Comparison of ENCODE assay signal across 22 cellular contexts in genomic region chr2:26189751-26190150, GRCh38.
"Had no signal": no experiment of that assay in that cellular context is flagged by ENCODE, and none has a peak within 500 bp of the region (broad histone marks: within the 10 kb centered on the region; RNA-seq: fewer than 3 reads in every experiment).

No MANE protein-coding gene starts in this region.

- H3K4me3 ChIP-seq: breast epithelium, pancreas, psoas muscle, thoracic aorta had no signal

- H3K9me3 ChIP-seq: breast epithelium, pancreas, psoas muscle, thoracic aorta had no signal

- H3K27ac ChIP-seq: breast epithelium, pancreas, psoas muscle, thoracic aorta, WERI-Rb-1 had no signal

- ATAC-seq: activated CD4-positive, CD25-positive, alpha-beta regulatory T cell treated with anti-CD3 and anti-CD28 coated beads, Interleukin-2, amount 50 U/mL, for 24 hours; activated naive CD4-positive, alpha-beta T cell treated with anti-CD3 and anti-CD28 coated beads, Interleukin-2, amount 50 U/mL, for 72 hours; activated T-cell treated with anti-CD3 and anti-CD28 coated beads, Interleukin-2, amount 50 U/mL, for 4 hours; naive thymus-derived CD8-positive, alpha-beta T cell; pancreas; stimulated activated naive CD8-positive, alpha-beta T cell treated with anti-CD3 and anti-CD28 coated beads, Interleukin-15, Interleukin-2, amounts not matched to agents 100 U/mL and 50 U/mL, for 24 hours; T-helper 17 cell had no signal

- H3K27me3 ChIP-seq: breast epithelium, pancreas had no signal

- H3K4me1 ChIP-seq: breast epithelium, pancreas, psoas muscle had no signal

- DNase-seq: activated CD4-positive, alpha-beta memory T cell treated with anti-CD3 and anti-CD28 coated beads for 36 hours; activated CD4-positive, alpha-beta T cell treated with anti-CD3 and anti-CD28 coated beads, Interleukin-2, amount 10 ng/mL, durations not matched to agents 24 days and 14 days; activated CD8-positive, alpha-beta memory T cell treated with anti-CD3 and anti-CD28 coated beads, Interleukin-2, amount 50 U/mL, for 48 hours; activated naive CD4-positive, alpha-beta T cell; activated T-cell treated with anti-CD3 and anti-CD28 coated beads, Interleukin-2, amount 50 U/mL, for 4 hours; central memory CD4-positive, alpha-beta T cell; dermis blood vessel endothelial cell; effector CD8-positive, alpha-beta T cell; glutamatergic neuron; naive thymus-derived CD8-positive, alpha-beta T cell; pancreas; psoas muscle; stimulated activated CD4-positive, alpha-beta T cell treated with anti-CD3 and anti-CD28 coated beads, Interleukin-2, amount 100 ng/mL, for 48 hours; stimulated activated naive CD8-positive, alpha-beta T cell treated with anti-CD3 and anti-CD28 coated beads, Interleukin-15, Interleukin-2, amounts not matched to agents 100 U/mL and 50 U/mL, for 24 hours; T-helper 17 cell; T1000; trophoblast cell; WERI-Rb-1 had no signal

- H3K36me3 ChIP-seq: breast epithelium had no signal
